Comparison of ENCODE assay signal across 17 cellular contexts in genomic region chr12:51377099-51377984, GRCh38. TPM values are rescaled to one million over a fixed set of nuclear protein-coding genes. Genes with fewer than 3 reads are reported as not detected.
DNase-seq lines count a peak whose midpoint lies in the region; ATAC-seq and TF ChIP-seq lines count a peak whose summit lies in the region.
"Had no signal": no experiment of that assay in that cellular context is flagged by ENCODE, and none has a peak within 500 bp of the region (broad histone marks: within the 10 kb centered on the region; RNA-seq: fewer than 3 reads in every experiment).

No MANE protein-coding gene starts in this region.

- no peak overlapping the region for H3K4me3 Mint-ChIP-seq in activated CD4-positive, alpha-beta memory T cell treated with anti-CD3 and anti-CD28 coated beads for 36 hours

- no peaks in the 10 kb centered on the region for H3K9me3 ChIP-seq in DND-41 (ENCODE audit: insufficient read depth, low read length, severe bottlenecking)
- no peaks in the 10 kb centered on the region for H3K9me3 ChIP-seq in IMR-90 (ENCODE audit: control insufficient read depth, insufficient read depth, low read length)
- H3K9me3 ChIP-seq in adipocyte (ENCODE audit: control insufficient read depth, low read length): no peaks in the 10 kb centered on the region
- no peaks in the 10 kb centered on the region for H3K9me3 ChIP-seq in mesenchymal stem cell (ENCODE audit: control insufficient read depth, low read length)

- H2AFZ ChIP-seq in DND-41 (ENCODE audit: low read depth, low read length) (no peak overlapping the region), IMR-90 (replicated peaks; ENCODE audit: low read length, poor library complexity) (no peak overlapping the region), mesenchymal stem cell (ENCODE audit: low read depth, low read length) (no peak overlapping the region)
- H2AFZ ChIP-seq: PC-9 had no signal

- H3K9me1 ChIP-seq in IMR-90 (ENCODE audit: insufficient read depth, low read length): peaks cover 17% of the 10 kb centered on the region

- no peak overlapping the region for H3K4me2 ChIP-seq in DND-41 (ENCODE audit: insufficient read depth, low read length)
- H3K4me2 ChIP-seq in IMR-90 (ENCODE audit: low read depth, low read length): no peak overlapping the region
- H3K4me2 ChIP-seq in mesenchymal stem cell (ENCODE audit: low read length, poor library complexity, severe bottlenecking): no peak overlapping the region
- H3K4me2 ChIP-seq in mesendoderm (ENCODE audit: low read length): no peak overlapping the region
- H3K4me2 ChIP-seq: PC-9 had no signal

- H3K14ac ChIP-seq in IMR-90 (replicated peaks; ENCODE audit: low read depth, low read length) (no peak overlapping the region), mesenchymal stem cell (ENCODE audit: low read length in 2 of 2) (no peak overlapping the region)

- BruUV-seq in IMR-90 (replicated peaks; lab: Mats Ljungman, UMichigan): no TSS peak

- H3K4me3 ChIP-seq in DND-41 (ENCODE audit: low read depth in 1 of 2, low read length in 2 of 2) (no peak overlapping the region), IMR-90 (ENCODE audit: insufficient read depth, low read depth, low read length) (no peak overlapping the region), adipocyte (ENCODE audit: low read length) (no peak overlapping the region), mesenchymal stem cell (ENCODE audit: insufficient read depth in 1 of 2, low read depth in 1 of 2, low read length in 2 of 2) (no peak overlapping the region), mesendoderm (ENCODE audit: low read length) (no peak overlapping the region)
- H3K4me3 ChIP-seq: PC-9 had no signal

- WGBS in IMR-90 (ENCODE audit: extremely low coverage in 2 of 2, insufficient read length in 1 of 2), 2 experiments: no CpG with 5 or more reads among the region's 11 CpGs
- WGBS in mesenchymal stem cell: 89% methylated on average over 9 of the region's 11 CpGs
- no CpG with 5 or more reads among the region's 11 CpGs for WGBS in mesendoderm (ENCODE audit: extremely low coverage, insufficient coverage, low lambda C conversion rate)

- H4K20me1 ChIP-seq in DND-41 (ENCODE audit: insufficient read depth, low read length) (no peaks in the 10 kb centered on the region), IMR-90 (ENCODE audit: insufficient read depth, low read length) (no peaks in the 10 kb centered on the region)

- TF ChIP-seq CTCF in DND-41 (IDR thresholded peaks at IDR 0.05; ENCODE audit: borderline replicate concordance, extremely low read depth, low read length, poor library complexity, severe bottlenecking): peak; percentile 23
- no peak for TF ChIP-seq CTCF in IMR-90 (conservative IDR thresholded peaks at IDR 0.05; ENCODE audit: low read depth, low read length)

- peak overlapping the region; percentile 46 for H2AK9ac ChIP-seq in IMR-90 (replicated peaks; ENCODE audit: low read depth, low read length, poor library complexity)

- H3K4ac ChIP-seq in IMR-90 (ENCODE audit: low read depth, low read length): no peak overlapping the region
- no peak overlapping the region for H3K4ac ChIP-seq in mesenchymal stem cell (ENCODE audit: low read depth in 1 of 2, low read length in 2 of 2)
- no peak overlapping the region for H3K4ac ChIP-seq in mesendoderm (ENCODE audit: low read depth, low read length)

- dilution Hi-C loops in IMR-90 (cut with HindIII; ENCODE audit: low sequenced_read_pairs, unreplicated experiment): no loop called here

- H3K4me1 Mint-ChIP-seq in activated CD4-positive, alpha-beta memory T cell treated with anti-CD3 and anti-CD28 coated beads for 36 hours (ENCODE audit: low read depth): peaks cover 19% of the 10 kb centered on the region

- H2BK120ac ChIP-seq in IMR-90 (ENCODE audit: low read depth, low read length): no peak overlapping the region
- no peak overlapping the region for H2BK120ac ChIP-seq in mesenchymal stem cell (ENCODE audit: low read depth, low read length)
- H2BK120ac ChIP-seq in mesendoderm (ENCODE audit: low read depth, low read length): no peak overlapping the region

- H3K36me3 ChIP-seq in DND-41 (ENCODE audit: insufficient read depth, low read length): peaks cover 90% of the 10 kb centered on the region
- no peaks in the 10 kb centered on the region for H3K36me3 ChIP-seq in IMR-90 (ENCODE audit: control insufficient read depth, insufficient read depth, low read length)
- H3K36me3 ChIP-seq in adipocyte (ENCODE audit: control insufficient read depth, insufficient read depth, low read length, severe bottlenecking): no peaks in the 10 kb centered on the region
- peaks cover 0 to 6% of the 10 kb centered on the region in 2 experiments for H3K36me3 ChIP-seq in mesenchymal stem cell (ENCODE audit: control insufficient read depth in 1 of 2, insufficient read depth in 2 of 2, low read depth in 1 of 2, low read length in 2 of 2)
- no peaks in the 10 kb centered on the region for H3K36me3 ChIP-seq in mesendoderm (ENCODE audit: control insufficient read depth, insufficient read depth, low read length)

- intact Hi-C loops in IMR-90 (cut with micrococcal nuclease): no loop called here
- intact Hi-C loops in activated CD4-positive, alpha-beta memory T cell treated with anti-CD3 and anti-CD28 coated beads for 36 hours (cut with micrococcal nuclease): no loop called here

- TF ChIP-seq POLR2A in IMR-90 (IDR thresholded peaks at IDR 0.05; ENCODE audit: low read depth, low read length): no peak

- peaks cover 19% of the 10 kb centered on the region for H3K36me3 Mint-ChIP-seq in activated CD4-positive, alpha-beta memory T cell treated with anti-CD3 and anti-CD28 coated beads for 36 hours

- TF ChIP-seq RAD21 in IMR-90 (IDR thresholded peaks at IDR 0.05; ENCODE audit: low read length): no peak

- H4K5ac ChIP-seq in IMR-90 (ENCODE audit: low read depth, low read length): no peak overlapping the region
- no peak overlapping the region for H4K5ac ChIP-seq in mesendoderm (ENCODE audit: low read length)

- no peak overlapping the region for H2BK20ac ChIP-seq in IMR-90 (ENCODE audit: low read depth, low read length)

- H3K79me2 ChIP-seq in DND-41 (ENCODE audit: insufficient read depth, low read length): peaks cover 17% of the 10 kb centered on the region; the same call in 1 of the 2 replicates
- H3K79me2 ChIP-seq in mesendoderm (ENCODE audit: control insufficient read depth, insufficient read depth, low read length): no peaks in the 10 kb centered on the region

- no peaks in the 10 kb centered on the region for H3K9me3 Mint-ChIP-seq in activated CD4-positive, alpha-beta memory T cell treated with anti-CD3 and anti-CD28 coated beads for 36 hours

- H3K56ac ChIP-seq in IMR-90 (ENCODE audit: extremely low read depth, insufficient read depth, low read length): no peak overlapping the region
- no peak overlapping the region for H3K56ac ChIP-seq in mesendoderm (ENCODE audit: low read length)

- H3K9ac ChIP-seq in DND-41 (ENCODE audit: low read depth, low read length): no peak overlapping the region
- H3K9ac ChIP-seq in IMR-90 (ENCODE audit: low read depth, low read length): no peak overlapping the region
- no peak overlapping the region for H3K9ac ChIP-seq in adipocyte (ENCODE audit: low read length)
- no peak overlapping the region for H3K9ac ChIP-seq in mesenchymal stem cell (ENCODE audit: low read length)
- no peak overlapping the region for H3K9ac ChIP-seq in mesendoderm (ENCODE audit: low read length)

- POLR2A ChIA-PET in IMR-90 (lab: Charles Lee; ENCODE audit: unreplicated experiment): no interaction called here
- POLR2A ChIA-PET in activated CD4-positive, alpha-beta memory T cell treated with anti-CD3 and anti-CD28 coated beads for 36 hours (lab: Charles Lee): no interaction called here

- H3K23ac ChIP-seq in IMR-90 (ENCODE audit: low read depth, low read length): no peak overlapping the region
- H3K23ac ChIP-seq in mesenchymal stem cell (ENCODE audit: low read length in 2 of 2): no peak overlapping the region
- no peak overlapping the region for H3K23ac ChIP-seq in mesendoderm (ENCODE audit: low read length)

- no peak overlapping the region for H4K91ac ChIP-seq in IMR-90 (ENCODE audit: insufficient read depth, low read depth, low read length)
- no peak overlapping the region for H4K91ac ChIP-seq in mesenchymal stem cell (ENCODE audit: low read length)

- no peak overlapping the region for H4K8ac ChIP-seq in IMR-90 (ENCODE audit: low read depth in 2 of 2, low read length in 2 of 2)
- no peak overlapping the region for H4K8ac ChIP-seq in mesenchymal stem cell (ENCODE audit: low read length)
- no peak overlapping the region for H4K8ac ChIP-seq in mesendoderm (ENCODE audit: low read depth, low read length)

- H3K79me1 ChIP-seq in IMR-90 (ENCODE audit: low read depth in 1 of 2, low read length in 2 of 2) (peaks cover 0 to 19% of the 10 kb centered on the region in 2 experiments; a peak in 1 of 4 replicates), mesenchymal stem cell (replicated peaks; ENCODE audit: low read length, poor library complexity, severe bottlenecking) (no peaks in the 10 kb centered on the region), mesendoderm (ENCODE audit: low read length) (no peaks in the 10 kb centered on the region)

- H3K4me1 ChIP-seq in DND-41 (ENCODE audit: insufficient read depth, low read length) (peaks cover 64% of the 10 kb centered on the region), IMR-90 (ENCODE audit: control insufficient read depth, insufficient read depth, low read length) (peaks cover 14% of the 10 kb centered on the region), adipocyte (ENCODE audit: control insufficient read depth, insufficient read depth, low read length) (peaks cover 26% of the 10 kb centered on the region), mesenchymal stem cell (ENCODE audit: control insufficient read depth, insufficient read depth, low read depth, low read length) (peaks cover 14% of the 10 kb centered on the region), mesendoderm (ENCODE audit: control insufficient read depth, low read depth, low read length) (peaks cover under 1% of the 10 kb centered on the region)

- H3K27me3 Mint-ChIP-seq in activated CD4-positive, alpha-beta memory T cell treated with anti-CD3 and anti-CD28 coated beads for 36 hours: no peaks in the 10 kb centered on the region

- CTCF ChIA-PET in IMR-90 (lab: Yijun Ruan, JAX): no interaction called here
- CTCF ChIA-PET in activated CD4-positive, alpha-beta memory T cell treated with anti-CD3 and anti-CD28 coated beads for 36 hours (lab: Charles Lee): interaction anchor here (0.8 kb wide), 1 partner anchor 146 kb away, joined by 3 read pairs; no protein-coding TSS in a partner anchor

- ATAC-seq in DND-41 (ENCODE audit: insufficient read depth, low read depth): no peak
- ATAC-seq in IMR-90 (ENCODE audit: low read depth): no peak
- ATAC-seq in GM19455 (IDR thresholded peaks at IDR 0.05; ENCODE audit: unreplicated experiment): no peak

- 0 out of 2 replicates have a peak overlapping the region, but pooled peaks have one; percentile 25 for H2AK5ac ChIP-seq in IMR-90 (ENCODE audit: low read depth, low read length)
- H2AK5ac ChIP-seq in mesenchymal stem cell (ENCODE audit: low read length, severe bottlenecking): peak overlapping the region; percentile 16
- no peak overlapping the region for H2AK5ac ChIP-seq in mesendoderm (ENCODE audit: low read length)

- H3K18ac ChIP-seq in IMR-90 (ENCODE audit: low read depth, low read length): no peak overlapping the region
- H3K18ac ChIP-seq in mesenchymal stem cell (ENCODE audit: low read depth in 1 of 2, low read length in 2 of 2): no peak overlapping the region
- no peak overlapping the region for H3K18ac ChIP-seq in mesendoderm (ENCODE audit: low read length)

- H3K27me3 ChIP-seq in DND-41 (ENCODE audit: insufficient read depth, low read length, poor library complexity) (no peaks in the 10 kb centered on the region), IMR-90 (ENCODE audit: control insufficient read depth, insufficient read depth, low read length) (no peaks in the 10 kb centered on the region), adipocyte (replicated peaks; ENCODE audit: control insufficient read depth, insufficient read depth, low read length) (no peaks in the 10 kb centered on the region), mesenchymal stem cell (ENCODE audit: control insufficient read depth in 1 of 2, insufficient read depth in 1 of 2, low read length in 2 of 2) (peaks cover 0 to 6% of the 10 kb centered on the region in 2 experiments), mesendoderm (ENCODE audit: insufficient read depth, low read length, poor library complexity) (no peaks in the 10 kb centered on the region)

- in situ Hi-C loops in IMR-90 (cut with MboI; ENCODE audit: low sequenced_read_pairs): no loop called here

- H2BK15ac ChIP-seq in IMR-90 (ENCODE audit: low read depth, low read length) (no peak overlapping the region; the same call in 2 of the 3 replicates), mesenchymal stem cell (ENCODE audit: low read depth, poor library complexity, severe bottlenecking) (no peak overlapping the region), mesendoderm (replicated peaks; ENCODE audit: low read depth) (no peak overlapping the region)

- no peak overlapping the region for H2BK12ac ChIP-seq in mesenchymal stem cell (ENCODE audit: low read length in 2 of 2)

- H3K27ac ChIP-seq in DND-41 (ENCODE audit: low read length) (peak overlapping the region; percentile 77), IMR-90 (ENCODE audit: insufficient read depth, low read length) (no peak overlapping the region), mesenchymal stem cell (ENCODE audit: low read length, poor library complexity, severe bottlenecking) (no peak overlapping the region), mesendoderm (ENCODE audit: low read depth, low read length) (no peak overlapping the region)
- H3K27ac ChIP-seq: C4-2B, PC-9 had no signal

- peak; percentile 47 for DNase-seq in DND-41
- DNase-seq in IMR-90: no peak
- DNase-seq in adipocyte (ENCODE audit: low read depth): peak; percentile 22
- no peak for DNase-seq in mesenchymal stem cell
- no peak for DNase-seq in activated CD4-positive, alpha-beta memory T cell treated with anti-CD3 and anti-CD28 coated beads for 36 hours
- no peak for DNase-seq in putamen (ENCODE audit: low spot score)
- DNase-seq in mesendoderm: no peak
- DNase-seq: activated CD4-positive, CD25-positive, alpha-beta regulatory T cell treated with anti-CD3 and anti-CD28 coated beads, Interleukin-2, amount 50 U/mL, for 72 hours; activated T-cell treated with anti-CD3 and anti-CD28 coated beads, Interleukin-2, amount 50 U/mL, for 1 hour; effector CD4-positive, alpha-beta T cell; PC-9; substantia nigra; SW 1271 had no signal

- no peak overlapping the region for H2BK5ac ChIP-seq in IMR-90 (ENCODE audit: low read depth, low read length, poor library complexity, severe bottlenecking)
- H2BK5ac ChIP-seq in mesenchymal stem cell (ENCODE audit: low read depth, low read length, poor library complexity, severe bottlenecking): no peak overlapping the region
- no peak overlapping the region for H2BK5ac ChIP-seq in mesendoderm (ENCODE audit: low read length)

- no peak overlapping the region for H3K27ac Mint-ChIP-seq in activated CD4-positive, alpha-beta memory T cell treated with anti-CD3 and anti-CD28 coated beads for 36 hours

RNA-seq across cellular contexts. Expression of gene GALNT6, which starts 13.9 kb away (rescaled TPM):
- total RNA-seq in IMR-90 (2012; rRNA removed): 21.4 and 23.7 TPM in 2 replicates
- polyA plus RNA-seq in IMR-90 (2012; rRNA removed): 16.4 and 17.1 TPM in 2 replicates
- 10.8 and 12.1 TPM in 2 replicates for polyA plus RNA-seq in IMR-90 (2012; cell fraction: cytosol; rRNA removed)
- 8.3 and 10.0 TPM in 2 replicates for polyA plus RNA-seq in IMR-90 (2012; cell fraction: nucleus; rRNA removed; ENCODE audit: low replicate concordance)
- 20.7 TPM for polyA plus RNA-seq in mesenchymal stem cell (2013, experiment 1 of 2)
- 20.7 TPM for polyA plus RNA-seq in mesenchymal stem cell (2013, experiment 2 of 2)
- total RNA-seq in activated CD4-positive, alpha-beta memory T cell treated with anti-CD3 and anti-CD28 coated beads for 36 hours: 10 to 100 TPM; 13.1 to 15.8 TPM
- 7.2 TPM for polyA plus RNA-seq in mesendoderm (2013, experiment 1 of 2)
- 8.6 TPM for polyA plus RNA-seq in mesendoderm (2013, experiment 2 of 2)

RNA-seq across cellular contexts. Expression of gene CELA1, which starts 30.9 kb away (rescaled TPM):
- not detected in 2 replicates for total RNA-seq in IMR-90 (2012; rRNA removed)
- not detected in 2 replicates for polyA plus RNA-seq in IMR-90 (2012; rRNA removed)
- 0.08 TPM in 1 of 2 replicates, not detected in the other for polyA plus RNA-seq in IMR-90 (2012; cell fraction: cytosol; rRNA removed)
- 0.23 TPM in 1 of 2 replicates, not detected in the other for polyA plus RNA-seq in IMR-90 (2012; cell fraction: nucleus; rRNA removed; ENCODE audit: low replicate concordance)
- not detected for polyA plus RNA-seq in mesenchymal stem cell (2013, experiment 1 of 2)
- not detected for polyA plus RNA-seq in mesenchymal stem cell (2013, experiment 2 of 2)
- under 1 TPM in 1 of 2 experiments, not detected in 1; 0.24 TPM for total RNA-seq in activated CD4-positive, alpha-beta memory T cell treated with anti-CD3 and anti-CD28 coated beads for 36 hours
- polyA plus RNA-seq in mesendoderm (2013, experiment 1 of 2): not detected
- not detected for polyA plus RNA-seq in mesendoderm (2013, experiment 2 of 2)
- total RNA-seq: G401, PC-9, skeletal muscle tissue had no signal

RNA-seq across cellular contexts. Expression of gene SLC4A8, which starts 47.3 kb away (rescaled TPM):
- total RNA-seq in IMR-90 (2012; rRNA removed): 4.4 and 5.2 TPM in 2 replicates
- 3.1 and 3.2 TPM in 2 replicates for polyA plus RNA-seq in IMR-90 (2012; rRNA removed)
- 1.0 and 3.3 TPM in 2 replicates for polyA plus RNA-seq in IMR-90 (2012; cell fraction: cytosol; rRNA removed)
- 1.7 and 5.6 TPM in 2 replicates for polyA plus RNA-seq in IMR-90 (2012; cell fraction: nucleus; rRNA removed; ENCODE audit: low replicate concordance)
- 2.5 TPM for polyA plus RNA-seq in mesenchymal stem cell (2013, experiment 1 of 2)
- polyA plus RNA-seq in mesenchymal stem cell (2013, experiment 2 of 2): 2.2 TPM
- total RNA-seq in activated CD4-positive, alpha-beta memory T cell treated with anti-CD3 and anti-CD28 coated beads for 36 hours: 1 to 10 TPM; 1.8 to 3.7 TPM
- polyA plus RNA-seq in mesendoderm (2013, experiment 1 of 2): 1.4 TPM
- 1.2 TPM for polyA plus RNA-seq in mesendoderm (2013, experiment 2 of 2)

RNA-seq across cellular contexts. Expression of gene BIN2, which starts 53.4 kb away (rescaled TPM):
- total RNA-seq in IMR-90 (2012; rRNA removed): not detected in 2 replicates
- polyA plus RNA-seq in IMR-90 (2012; rRNA removed): not detected in 2 replicates
- polyA plus RNA-seq in IMR-90 (2012; cell fraction: cytosol; rRNA removed): not detected in 2 replicates
- polyA plus RNA-seq in IMR-90 (2012; cell fraction: nucleus; rRNA removed; ENCODE audit: low replicate concordance): not detected in 2 replicates
- polyA plus RNA-seq in mesenchymal stem cell (2013, experiment 1 of 2): not detected
- polyA plus RNA-seq in mesenchymal stem cell (2013, experiment 2 of 2): not detected
- total RNA-seq in activated CD4-positive, alpha-beta memory T cell treated with anti-CD3 and anti-CD28 coated beads for 36 hours: 10 to 100 TPM; 59.1 to 64.6 TPM
- polyA plus RNA-seq in mesendoderm (2013, experiment 1 of 2): 0.11 TPM
- 0.07 TPM for polyA plus RNA-seq in mesendoderm (2013, experiment 2 of 2)
- total RNA-seq: G401, PC-9 had no signal

Comparison
In these comparisons a context has a peak if more than half of its experiments do, and no peak if none do; other contexts are left out.
1. DNase-seq: peak in DND-41 (single experiment) and adipocyte (single experiment); none in IMR-90 (single experiment), mesenchymal stem cell (single experiment), activated CD4-positive, alpha-beta memory T cell treated with anti-CD3 and anti-CD28 coated beads for 36 hours (single experiment), putamen (single experiment) and mesendoderm (single experiment).